ENCODE assay signal across 1 cellular context in the genomic region with DNA sequence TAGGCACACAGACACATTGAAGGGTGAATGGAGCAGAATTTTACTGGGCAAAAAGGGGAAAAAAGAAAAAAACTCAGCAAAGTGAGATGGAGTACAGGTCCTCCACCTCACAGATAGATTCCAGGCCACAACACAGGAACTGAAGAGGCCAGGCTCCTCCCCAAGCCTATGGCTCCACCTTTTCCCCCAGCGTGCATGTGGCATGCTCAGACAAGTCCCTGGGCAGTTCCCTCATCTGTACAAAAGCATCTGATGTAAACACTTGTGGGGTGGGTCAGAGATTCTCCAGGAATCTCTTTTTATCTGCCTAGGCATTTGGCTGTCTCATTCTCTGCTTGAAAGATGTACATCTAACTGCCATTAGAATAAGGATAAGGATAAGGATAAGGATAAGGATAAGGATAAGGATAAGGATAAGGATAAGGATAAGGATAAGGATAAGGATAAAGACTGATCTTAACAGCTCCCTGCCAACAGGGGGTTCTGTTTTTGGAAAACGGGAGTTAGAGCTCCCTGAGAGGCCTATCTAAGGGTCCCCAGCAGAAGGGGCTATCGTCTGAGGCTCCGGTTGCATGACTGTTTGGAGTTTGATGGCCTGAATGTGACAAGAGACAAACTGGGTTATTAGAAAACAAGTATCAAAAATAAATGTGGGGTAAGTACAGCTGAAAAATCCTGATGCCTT.
TF ChIP-seq lines count a peak whose summit lies in the region.

No MANE protein-coding gene starts in this region.

TF ChIP-seq in IMR-90, 13 proteins besides CTCF, POLR2A, EP300 and RAD21 (continued from another document):
- TF ChIP-seq SMC3 (IDR thresholded peaks at IDR 0.05; ENCODE audit: low read depth, low read length) (no peak), RCOR1 (IDR thresholded peaks at IDR 0.05; ENCODE audit: insufficient replicate concordance, low read length) (no peak), NFE2L2 (IDR thresholded peaks at IDR 0.05; ENCODE audit: low read depth, low read length) (no peak), RFX5 (IDR thresholded peaks at IDR 0.05; ENCODE audit: low read depth, low read length) (no peak), MAFK (IDR thresholded peaks at IDR 0.05; ENCODE audit: low read depth, low read length) (no peak), FOS (IDR thresholded peaks at IDR 0.05; ENCODE audit: low read depth, low read length) (no peak), BHLHE40 (IDR thresholded peaks at IDR 0.05; ENCODE audit: low read depth, low read length) (no peak), CEBPB (IDR thresholded peaks at IDR 0.05; ENCODE audit: low read depth, low read length) (no peak)
- TF ChIP-seq, protein P1, sequence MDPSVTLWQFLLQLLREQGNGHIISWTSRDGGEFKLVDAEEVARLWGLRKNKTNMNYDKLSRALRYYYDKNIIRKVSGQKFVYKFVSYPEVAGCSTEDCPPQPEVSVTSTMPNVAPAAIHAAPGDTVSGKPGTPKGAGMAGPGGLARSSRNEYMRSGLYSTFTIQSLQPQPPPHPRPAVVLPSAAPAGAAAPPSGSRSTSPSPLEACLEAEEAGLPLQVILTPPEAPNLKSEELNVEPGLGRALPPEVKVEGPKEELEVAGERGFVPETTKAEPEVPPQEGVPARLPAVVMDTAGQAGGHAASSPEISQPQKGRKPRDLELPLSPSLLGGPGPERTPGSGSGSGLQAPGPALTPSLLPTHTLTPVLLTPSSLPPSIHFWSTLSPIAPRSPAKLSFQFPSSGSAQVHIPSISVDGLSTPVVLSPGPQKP (IDR thresholded peaks at IDR 0.05; ENCODE audit: borderline replicate concordance, low read depth, low read length): no peak
- TF ChIP-seq, protein P2, sequence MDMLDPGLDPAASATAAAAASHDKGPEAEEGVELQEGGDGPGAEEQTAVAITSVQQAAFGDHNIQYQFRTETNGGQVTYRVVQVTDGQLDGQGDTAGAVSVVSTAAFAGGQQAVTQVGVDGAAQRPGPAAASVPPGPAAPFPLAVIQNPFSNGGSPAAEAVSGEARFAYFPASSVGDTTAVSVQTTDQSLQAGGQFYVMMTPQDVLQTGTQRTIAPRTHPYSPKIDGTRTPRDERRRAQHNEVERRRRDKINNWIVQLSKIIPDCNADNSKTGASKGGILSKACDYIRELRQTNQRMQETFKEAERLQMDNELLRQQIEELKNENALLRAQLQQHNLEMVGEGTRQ (IDR thresholded peaks at IDR 0.05; ENCODE audit: low read depth, low read length): no peak
